In genomic region chr12:74620932-74621331, GRCh38 we compare ENCODE assay signal across 26 cellular contexts.
"Had no signal": no experiment of that assay in that cellular context is flagged by ENCODE, and none has a peak within 500 bp of the region (broad histone marks: within the 10 kb centered on the region; RNA-seq: fewer than 3 reads in every experiment).

No MANE protein-coding gene starts in this region.

- H3K4me3 Mint-ChIP-seq: activated naive CD4-positive, alpha-beta T cell treated with anti-CD3 and anti-CD28 coated beads, Interleukin-2, amount 10 ng/mL, durations not matched to agents 7 days and 5 days; activated naive CD8-positive, alpha-beta T cell treated with anti-CD3 and anti-CD28 coated beads, Interleukin-2, amount 10 ng/mL, durations not matched to agents 7 days and 5 days; brain; endodermal cell; mesothelial cell of epicardium; naive thymus-derived CD8-positive, alpha-beta T cell; neural crest cell; T-helper 1 cell treated with Interleukin-12 subunit alpha and Interleukin-12 subunit beta and Interleukin-4 antibody, amounts not matched to agents 30 μg/mL and 1 μg/mL, for 36 hours had no signal

- H3K9ac ChIP-seq: parathyroid adenoma had no signal

- H3K36me3 Mint-ChIP-seq: activated naive CD4-positive, alpha-beta T cell treated with anti-CD3 and anti-CD28 coated beads, Interleukin-2, amount 10 ng/mL, durations not matched to agents 7 days and 5 days; activated naive CD8-positive, alpha-beta T cell treated with anti-CD3 and anti-CD28 coated beads, Interleukin-2, amount 10 ng/mL, durations not matched to agents 7 days and 5 days; brain; mesothelial cell of epicardium; naive thymus-derived CD8-positive, alpha-beta T cell had no signal

- H3K27me3 ChIP-seq: ascending aorta, cardiac muscle cell, left lung, testis, transverse colon had no signal

- H3K27me3 Mint-ChIP-seq: activated naive CD4-positive, alpha-beta T cell treated with anti-CD3 and anti-CD28 coated beads, Interleukin-2, amount 10 ng/mL, durations not matched to agents 7 days and 5 days; activated naive CD8-positive, alpha-beta T cell treated with anti-CD3 and anti-CD28 coated beads, Interleukin-2, amount 10 ng/mL, durations not matched to agents 7 days and 5 days; brain had no signal

- H3K27ac ChIP-seq: ascending aorta, cardiac muscle cell, coronary artery, left lung, lower lobe of right lung, parathyroid adenoma, testis, transverse colon, VCaP had no signal

- H3K9me3 Mint-ChIP-seq: activated naive CD4-positive, alpha-beta T cell treated with anti-CD3 and anti-CD28 coated beads, Interleukin-2, amount 10 ng/mL, durations not matched to agents 7 days and 5 days; activated naive CD8-positive, alpha-beta T cell treated with anti-CD3 and anti-CD28 coated beads, Interleukin-2, amount 10 ng/mL, durations not matched to agents 7 days and 5 days; brain; endodermal cell; mesothelial cell of epicardium; naive thymus-derived CD8-positive, alpha-beta T cell; neural crest cell; T-helper 1 cell treated with Interleukin-12 subunit alpha and Interleukin-12 subunit beta and Interleukin-4 antibody, amounts not matched to agents 30 μg/mL and 1 μg/mL, for 36 hours had no signal

- H2AFZ ChIP-seq: parathyroid adenoma had no signal

- H3K79me2 ChIP-seq: parathyroid adenoma had no signal

- H3K4me1 Mint-ChIP-seq: activated naive CD4-positive, alpha-beta T cell treated with anti-CD3 and anti-CD28 coated beads, Interleukin-2, amount 10 ng/mL, durations not matched to agents 7 days and 5 days; activated naive CD8-positive, alpha-beta T cell treated with anti-CD3 and anti-CD28 coated beads, Interleukin-2, amount 10 ng/mL, durations not matched to agents 7 days and 5 days; brain; endodermal cell; mesothelial cell of epicardium; naive thymus-derived CD8-positive, alpha-beta T cell; neural crest cell had no signal

- H3K4me3 ChIP-seq: ascending aorta, cardiac muscle cell, coronary artery, left lung, lower lobe of right lung, testis, transverse colon had no signal

- H3K4me1 ChIP-seq: ascending aorta, left lung, lower lobe of right lung, parathyroid adenoma, testis, transverse colon had no signal

- H3K36me3 ChIP-seq: ascending aorta, cardiac muscle cell, left lung, lower lobe of right lung, transverse colon had no signal

- H3K27ac Mint-ChIP-seq: activated naive CD4-positive, alpha-beta T cell treated with anti-CD3 and anti-CD28 coated beads, Interleukin-2, amount 10 ng/mL, durations not matched to agents 7 days and 5 days; activated naive CD8-positive, alpha-beta T cell treated with anti-CD3 and anti-CD28 coated beads, Interleukin-2, amount 10 ng/mL, durations not matched to agents 7 days and 5 days; brain; endodermal cell; mesothelial cell of epicardium; naive thymus-derived CD8-positive, alpha-beta T cell; T-helper 1 cell treated with Interleukin-12 subunit alpha and Interleukin-12 subunit beta and Interleukin-4 antibody, amounts not matched to agents 30 μg/mL and 1 μg/mL, for 36 hours had no signal

- H3K9me3 ChIP-seq: ascending aorta, left lung, lower lobe of right lung, testis, transverse colon had no signal

- DNase-seq: activated CD4-positive, alpha-beta T cell treated with anti-CD3 and anti-CD28 coated beads for 4 hours; activated CD4-positive, alpha-beta T cell treated with anti-CD3 and anti-CD28 coated beads, Interleukin-2, amount 50 U/mL, for 4 hours; activated effector memory CD4-positive, alpha-beta T cell treated with Interleukin-2 at 50 U/mL for 16 hours; activated naive CD4-positive, alpha-beta T cell treated with anti-CD3 and anti-CD28 coated beads, Interleukin-2, amount 10 ng/mL, durations not matched to agents 7 days and 5 days; activated naive CD8-positive, alpha-beta T cell treated with anti-CD3 and anti-CD28 coated beads, Interleukin-2, amount 10 ng/mL, durations not matched to agents 7 days and 5 days; endodermal cell; foreskin fibroblast; left lung; lower lobe of right lung; naive thymus-derived CD8-positive, alpha-beta T cell; occipital lobe; right cardiac atrium; stimulated activated CD4-positive, alpha-beta T cell treated with anti-CD3 and anti-CD28 coated beads, Interleukin-4, amount 100 ng/mL, for 1 hour; stimulated activated naive CD8-positive, alpha-beta T cell treated with anti-CD3 and anti-CD28 coated beads, Interleukin-15, Interleukin-2, amounts not matched to agents 100 U/mL and 50 U/mL, for 24 hours; T-helper 9 cell; testis; transverse colon had no signal
